In genomic region chr7:121267612-121268011, GRCh38 we compare ENCODE assay signal across 16 cellular contexts.
DNase-seq lines count a peak whose midpoint lies in the region; ATAC-seq lines count a peak whose summit lies in the region.
"Had no signal": no experiment of that assay in that cellular context is flagged by ENCODE, and none has a peak within 500 bp of the region (broad histone marks: within the 10 kb centered on the region; RNA-seq: fewer than 3 reads in every experiment).

No MANE protein-coding gene starts in this region.

- no peak for DNase-seq in Right ventricle myocardium inferior (ENCODE audit: missing footprints)
- DNase-seq in left cardiac atrium: no peak
- DNase-seq in fibroblast of gingiva (ENCODE audit: low read depth): peak; percentile 31
- DNase-seq in left lobe of liver (ENCODE audit: low spot score): no peak
- no peak for DNase-seq in GF-D8 (lab: John Stamatoyannopoulos, UW)
- no peak for DNase-seq in NCI-H2107 (lab: John Stamatoyannopoulos, UW)
- DNase-seq: AML-193; Caco-2; CD8-positive, alpha-beta memory T cell; DND-41; GDM1; HCEC 1CT; HFFc6 had no signal

- intact Hi-C loops in Right ventricle myocardium inferior (cut with DNase I): no loop called here
- intact Hi-C loops in left cardiac atrium (cut with DNase I): no loop called here

- peak overlapping the region; percentile 50 for H3K27ac Mint-ChIP-seq in stimulated activated memory B cell treated with anti-CD40 and anti-IgM and Interleukin-4, amounts not matched to agents 10 μg/mL and 1 μg/mL and 100 μg/mL, for 72 hours
- H3K27ac Mint-ChIP-seq: CD8-positive, alpha-beta memory T cell; HFFc6 had no signal

- peaks cover 51% of the 10 kb centered on the region for H3K4me1 Mint-ChIP-seq in stimulated activated memory B cell treated with anti-CD40 and anti-IgM and Interleukin-4, amounts not matched to agents 10 μg/mL and 1 μg/mL and 100 μg/mL, for 72 hours
- H3K4me1 Mint-ChIP-seq: CD8-positive, alpha-beta memory T cell had no signal

- ATAC-seq in Right ventricle myocardium inferior (peak; percentile 59), left cardiac atrium (no peak), left lobe of liver (peak; percentile 56), HG03354 (IDR thresholded peaks at IDR 0.05; ENCODE audit: poor library complexity, severe bottlenecking, unreplicated experiment) (no peak)
- ATAC-seq in stimulated activated memory B cell treated with anti-CD40 and anti-IgM and Interleukin-4, amounts not matched to agents 10 μg/mL and 1 μg/mL and 100 μg/mL, for 72 hours: no peak
- ATAC-seq: HepG2 had no signal

- no peaks in the 10 kb centered on the region for H3K9me3 Mint-ChIP-seq in stimulated activated memory B cell treated with anti-CD40 and anti-IgM and Interleukin-4, amounts not matched to agents 10 μg/mL and 1 μg/mL and 100 μg/mL, for 72 hours
- H3K9me3 Mint-ChIP-seq: HFFc6 had no signal

- peaks cover 51% of the 10 kb centered on the region for H3K36me3 Mint-ChIP-seq in stimulated activated memory B cell treated with anti-CD40 and anti-IgM and Interleukin-4, amounts not matched to agents 10 μg/mL and 1 μg/mL and 100 μg/mL, for 72 hours
- H3K36me3 Mint-ChIP-seq: CD8-positive, alpha-beta memory T cell had no signal

- no peak overlapping the region for H3K4me3 Mint-ChIP-seq in stimulated activated memory B cell treated with anti-CD40 and anti-IgM and Interleukin-4, amounts not matched to agents 10 μg/mL and 1 μg/mL and 100 μg/mL, for 72 hours
- H3K4me3 Mint-ChIP-seq: CD8-positive, alpha-beta memory T cell; HFFc6 had no signal

- H3K27me3 Mint-ChIP-seq in stimulated activated memory B cell treated with anti-CD40 and anti-IgM and Interleukin-4, amounts not matched to agents 10 μg/mL and 1 μg/mL and 100 μg/mL, for 72 hours: no peaks in the 10 kb centered on the region

Comparison
In these comparisons a context has a peak if more than half of its experiments do, and no peak if none do; other contexts are left out.
1. ATAC-seq: peak in Right ventricle myocardium inferior (single experiment) and left lobe of liver (single experiment); none in left cardiac atrium (0 of 2), stimulated activated memory B cell treated with anti-CD40 and anti-IgM and Interleukin-4, amounts not matched to agents 10 μg/mL and 1 μg/mL and 100 μg/mL, for 72 hours (single experiment) and HG03354 (single experiment).